1 cellular context compared by ENCODE assay signal in genomic region chr17:76944477-76944876, GRCh38.
TF ChIP-seq lines count a peak whose summit lies in the region.

No MANE protein-coding gene starts in this region.

TF ChIP-seq in H1, 55 proteins besides CTCF, POLR2A, EP300 and RAD21:
- TF ChIP-seq KDM5A (IDR thresholded peaks at IDR 0.05; ENCODE audit: low read length), result no peak
- no peak for TF ChIP-seq RFX5 (IDR thresholded peaks at IDR 0.05; ENCODE audit: borderline replicate concordance, low read depth, low read length)
- TF ChIP-seq PHF8 (conservative IDR thresholded peaks at IDR 0.05; ENCODE audit: low read depth, low read length), result no peak
- no peak for TF ChIP-seq TEAD4 (IDR thresholded peaks at IDR 0.05; ENCODE audit: low read depth, low read length)
- no peak for TF ChIP-seq NANOG (IDR thresholded peaks at IDR 0.05; ENCODE audit: insufficient read depth, low read depth, low read length, poor library complexity, severe bottlenecking)
- TF ChIP-seq CTBP2 (IDR thresholded peaks at IDR 0.05; ENCODE audit: borderline replicate concordance, insufficient read depth, insufficient read length, low read length), result no peak
- no peak for TF ChIP-seq YY1 (IDR thresholded peaks at IDR 0.05; ENCODE audit: low read depth, low read length)
- TF ChIP-seq SP4 (IDR thresholded peaks at IDR 0.05; ENCODE audit: low read length), result no peak
- TF ChIP-seq SIRT6 (IDR thresholded peaks at IDR 0.05; ENCODE audit: low read length), result no peak
- TF ChIP-seq BRCA1 (IDR thresholded peaks at IDR 0.05; ENCODE audit: low read depth, low read length), result no peak
